15 cellular contexts compared by ENCODE assay signal in genomic region chr2:121018136-121019057, GRCh38.
DNase-seq lines count a peak whose midpoint lies in the region; ATAC-seq, FAIRE-seq and TF ChIP-seq lines count a peak whose summit lies in the region.
"Had no signal": no experiment of that assay in that cellular context is flagged by ENCODE, and none has a peak within 500 bp of the region (broad histone marks: within the 10 kb centered on the region; RNA-seq: fewer than 3 reads in every experiment).

No MANE protein-coding gene starts in this region.

- no peak for TF ChIP-seq CTCF in kidney (IDR thresholded peaks at IDR 0.05; ENCODE audit: borderline replicate concordance, extremely low read depth, insufficient read depth)

- no peak for FAIRE-seq in kidney (lab: Jason Lieb, UNC)
- FAIRE-seq: TTC549 had no signal

- peaks cover 0 to 2% of the 10 kb centered on the region in 2 donors for H3K9me3 ChIP-seq in kidney (ENCODE audit: control insufficient read depth in 1 of 2, low read length in 2 of 2)
- H3K9me3 ChIP-seq: body of pancreas had no signal

- intact Hi-C loops in kidney (cut with DNase I) = no loop called here

- no peak overlapping the region for H3K27ac ChIP-seq in kidney (ENCODE audit: low read depth in 2 of 2, low read length in 2 of 2)
- H3K27ac ChIP-seq in rectal smooth muscle tissue (ENCODE audit: low read depth, low read length) = no peak overlapping the region
- H3K27ac ChIP-seq: body of pancreas, skin epidermis had no signal

- H3K9ac ChIP-seq in kidney (ENCODE audit: low read length in 2 of 2) (no peak overlapping the region), rectal smooth muscle tissue (ENCODE audit: low read length) (no peak overlapping the region)

- no peak for ATAC-seq in activated CD4-positive, CD25-positive, alpha-beta regulatory T cell treated with anti-CD3 and anti-CD28 coated beads, Interleukin-2, amount 50 U/mL, for 24 hours

- peaks cover 5% of the 10 kb centered on the region; the same call in 1 of the 2 replicates for H3K27me3 ChIP-seq in H7 (ENCODE audit: control insufficient read depth, insufficient read depth, low read length)
- H3K27me3 ChIP-seq in rectal smooth muscle tissue (ENCODE audit: control insufficient read depth, insufficient read depth, low read length) = no peaks in the 10 kb centered on the region
- H3K27me3 ChIP-seq: body of pancreas had no signal

- peak; percentile 93 for DNase-seq in H7
- DNase-seq in ecto neural progenitor cell (ENCODE audit: low spot score) = peak; percentile 87
- peak; percentile 89 for DNase-seq in kidney
- DNase-seq in SIG-M5 (lab: John Stamatoyannopoulos, UW) = no peak
- no peak for DNase-seq in DMS79 (lab: John Stamatoyannopoulos, UW)
- DNase-seq in KG1 (lab: John Stamatoyannopoulos, UW) = no peak
- DNase-seq: activated T-cell treated with anti-CD3 and anti-CD28 coated beads for 4 hours, AML-193, body of pancreas, mesenchymal stem cell, NCI-H226 had no signal

- H3K36me3 ChIP-seq in H7 (replicated peaks; ENCODE audit: control insufficient read depth, insufficient read depth, low read length) = no peaks in the 10 kb centered on the region
- H3K36me3 ChIP-seq in kidney (ENCODE audit: control insufficient read depth in 1 of 2, insufficient read depth in 2 of 2, low read length in 2 of 2) = no peaks in the 10 kb centered on the region
- no peaks in the 10 kb centered on the region for H3K36me3 ChIP-seq in rectal smooth muscle tissue (ENCODE audit: control insufficient read depth, insufficient read depth, low read length)

- no peaks in the 10 kb centered on the region for H3K4me1 ChIP-seq in kidney (ENCODE audit: control insufficient read depth in 1 of 2, insufficient read depth in 1 of 2, low read depth in 1 of 2, low read length in 2 of 2)
- no peaks in the 10 kb centered on the region for H3K4me1 ChIP-seq in rectal smooth muscle tissue (ENCODE audit: control insufficient read depth, insufficient read depth, low read length)
- H3K4me1 ChIP-seq: body of pancreas had no signal

- H3K4me3 ChIP-seq in H7 (ENCODE audit: insufficient read depth, low read depth, low read length) = peak overlapping the region; percentile 5; the same call in 1 of the 2 replicates
- no peak overlapping the region for H3K4me3 ChIP-seq in kidney (ENCODE audit: low read length in 2 of 2)
- peak overlapping the region; percentile 31 for H3K4me3 ChIP-seq in rectal smooth muscle tissue (ENCODE audit: low read length)
- H3K4me3 ChIP-seq: body of pancreas, skin epidermis had no signal

Comparison
In these comparisons a context has a peak if more than half of its experiments do, and no peak if none do; other contexts are left out.
1. DNase-seq: peak in H7 (single experiment), ecto neural progenitor cell (single experiment) and kidney (single experiment); none in SIG-M5 (single experiment), DMS79 (single experiment) and KG1 (single experiment).
2. H3K4me3 ChIP-seq: peak in H7 (single experiment) and rectal smooth muscle tissue (single experiment); none in kidney (0 of 2).